In the genomic region with DNA sequence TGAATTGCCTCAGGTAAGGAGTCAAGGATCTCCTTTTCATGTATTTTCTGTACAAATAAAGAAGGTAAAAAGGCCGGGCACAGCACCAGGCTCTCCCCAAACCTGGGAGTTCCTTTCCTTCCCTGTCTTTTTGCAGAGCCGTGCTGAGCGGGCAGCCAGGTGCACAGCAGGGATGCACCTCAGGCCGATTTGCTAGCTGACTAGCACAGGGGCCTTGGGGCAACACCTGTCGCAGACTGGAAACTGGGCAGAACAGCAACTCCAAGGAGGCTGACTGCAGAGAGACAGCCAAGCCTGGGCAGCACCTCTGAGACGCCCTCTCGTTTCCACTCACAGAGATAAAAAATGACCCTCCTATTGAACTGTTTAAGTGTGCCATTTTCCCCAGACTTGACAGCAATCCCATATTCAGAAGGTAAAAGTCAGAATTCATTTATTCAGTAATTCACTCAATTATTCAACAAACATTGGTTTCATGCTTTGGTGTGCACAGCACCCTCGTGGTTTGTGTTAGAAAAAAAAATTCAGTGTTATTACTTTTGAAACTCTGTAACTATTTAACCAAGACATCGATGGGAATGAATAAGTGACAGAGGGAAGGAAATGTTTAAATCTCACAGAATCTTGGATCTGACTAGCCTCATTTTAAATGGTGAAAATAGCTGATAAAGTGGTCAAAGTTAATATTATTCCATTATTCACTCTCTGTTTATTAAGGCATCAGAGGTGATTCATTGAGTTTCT, we compare ENCODE assay signal across 1 cellular context.
TF ChIP-seq lines count a peak whose summit lies in the region.

No MANE protein-coding gene starts in this region.

TF ChIP-seq in GM23338, 12 proteins besides CTCF, POLR2A, EP300 and RAD21 (continued from another document):
- TF ChIP-seq, protein P1, sequence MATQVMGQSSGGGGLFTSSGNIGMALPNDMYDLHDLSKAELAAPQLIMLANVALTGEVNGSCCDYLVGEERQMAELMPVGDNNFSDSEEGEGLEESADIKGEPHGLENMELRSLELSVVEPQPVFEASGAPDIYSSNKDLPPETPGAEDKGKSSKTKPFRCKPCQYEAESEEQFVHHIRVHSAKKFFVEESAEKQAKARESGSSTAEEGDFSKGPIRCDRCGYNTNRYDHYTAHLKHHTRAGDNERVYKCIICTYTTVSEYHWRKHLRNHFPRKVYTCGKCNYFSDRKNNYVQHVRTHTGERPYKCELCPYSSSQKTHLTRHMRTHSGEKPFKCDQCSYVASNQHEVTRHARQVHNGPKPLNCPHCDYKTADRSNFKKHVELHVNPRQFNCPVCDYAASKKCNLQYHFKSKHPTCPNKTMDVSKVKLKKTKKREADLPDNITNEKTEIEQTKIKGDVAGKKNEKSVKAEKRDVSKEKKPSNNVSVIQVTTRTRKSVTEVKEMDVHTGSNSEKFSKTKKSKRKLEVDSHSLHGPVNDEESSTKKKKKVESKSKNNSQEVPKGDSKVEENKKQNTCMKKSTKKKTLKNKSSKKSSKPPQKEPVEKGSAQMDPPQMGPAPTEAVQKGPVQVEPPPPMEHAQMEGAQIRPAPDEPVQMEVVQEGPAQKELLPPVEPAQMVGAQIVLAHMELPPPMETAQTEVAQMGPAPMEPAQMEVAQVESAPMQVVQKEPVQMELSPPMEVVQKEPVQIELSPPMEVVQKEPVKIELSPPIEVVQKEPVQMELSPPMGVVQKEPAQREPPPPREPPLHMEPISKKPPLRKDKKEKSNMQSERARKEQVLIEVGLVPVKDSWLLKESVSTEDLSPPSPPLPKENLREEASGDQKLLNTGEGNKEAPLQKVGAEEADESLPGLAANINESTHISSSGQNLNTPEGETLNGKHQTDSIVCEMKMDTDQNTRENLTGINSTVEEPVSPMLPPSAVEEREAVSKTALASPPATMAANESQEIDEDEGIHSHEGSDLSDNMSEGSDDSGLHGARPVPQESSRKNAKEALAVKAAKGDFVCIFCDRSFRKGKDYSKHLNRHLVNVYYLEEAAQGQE (IDR thresholded peaks at IDR 0.05; ENCODE audit: unreplicated experiment): no peak
- no peak for TF ChIP-seq JUNB (IDR thresholded peaks at IDR 0.05; ENCODE audit: unreplicated experiment)
- TF ChIP-seq STAT1 (IDR thresholded peaks at IDR 0.05; ENCODE audit: unreplicated experiment): no peak
- TF ChIP-seq NANOG (IDR thresholded peaks at IDR 0.05; ENCODE audit: borderline replicate concordance): no peak
